In genomic region chr7:132049462-132050304, GRCh38 we compare ENCODE assay signal across 8 cellular contexts.
A peak's percentile ranks its signal among the peaks of the same experiment; 100 is the strongest.
DNase-seq lines count a peak whose midpoint lies in the region; ATAC-seq and TF ChIP-seq lines count a peak whose summit lies in the region.

No MANE protein-coding gene starts in this region.

- H4K91ac ChIP-seq in trophoblast cell (ENCODE audit: low read depth, low read length): no peak overlapping the region

- H3K36me3 Mint-ChIP-seq in effector memory CD8-positive, alpha-beta T cell (ENCODE audit: insufficient read depth): no peaks in the 10 kb centered on the region

- H4K8ac ChIP-seq in trophoblast cell (ENCODE audit: low read depth, low read length): no peak overlapping the region

- H3K79me2 ChIP-seq in trophoblast cell (ENCODE audit: control insufficient read depth, insufficient read depth, low read length, poor library complexity): no peaks in the 10 kb centered on the region

- H3K9ac ChIP-seq in trophoblast cell (ENCODE audit: low read length): no peak overlapping the region

- H2AFZ ChIP-seq in trophoblast cell (ENCODE audit: insufficient read depth, low read length, poor library complexity): no peak overlapping the region

- no peaks in the 10 kb centered on the region for H3K9me3 Mint-ChIP-seq in effector memory CD8-positive, alpha-beta T cell

- H2BK12ac ChIP-seq in trophoblast cell (ENCODE audit: low read length): no peak overlapping the region

- no CpG with 5 or more reads among the region's 9 CpGs for WGBS in trophoblast cell (ENCODE audit: extremely low coverage, insufficient coverage, insufficient read length)

- ATAC-seq in effector memory CD8-positive, alpha-beta T cell (replicated peaks): no peak
- ATAC-seq in GM18502 (IDR thresholded peaks at IDR 0.05; ENCODE audit: poor library complexity, unreplicated experiment): no peak

- H3K27me3 Mint-ChIP-seq in effector memory CD8-positive, alpha-beta T cell: peaks cover 11 to 42% of the 10 kb centered on the region in 2 donors

- H3K27me3 ChIP-seq in trophoblast cell (ENCODE audit: insufficient read depth, low read length): no peaks in the 10 kb centered on the region

- no peaks in the 10 kb centered on the region for H3K4me1 ChIP-seq in trophoblast cell (ENCODE audit: control insufficient read depth in 1 of 2, insufficient read depth in 2 of 2, low read length in 2 of 2)

- H3K4me1 Mint-ChIP-seq in effector memory CD8-positive, alpha-beta T cell (ENCODE audit: low read depth in 2 of 2): no peaks in the 10 kb centered on the region

- no peak overlapping the region for H2AK5ac ChIP-seq in trophoblast cell (ENCODE audit: low read length)

- H2BK120ac ChIP-seq in trophoblast cell (ENCODE audit: insufficient read depth, low read length, poor library complexity): no peak overlapping the region

- H3K9me3 ChIP-seq in trophoblast cell (ENCODE audit: insufficient read depth, low read depth, low read length): no peaks in the 10 kb centered on the region

- DNase-seq in activated CD4-positive, alpha-beta T cell treated with anti-CD3 and anti-CD28 coated beads for 48 hours: peak; percentile 43
- no peak for DNase-seq in activated CD4-positive, alpha-beta T cell treated with anti-CD3 and anti-CD28 coated beads for 4 hours
- peak; percentile 36 for DNase-seq in NCI-H69 (lab: John Stamatoyannopoulos, UW)
- DNase-seq in choroid plexus epithelial cell (ENCODE audit: low read depth): peak; percentile 56
- DNase-seq in trophoblast cell: peak; percentile 10 to 57
- DNase-seq in effector memory CD8-positive, alpha-beta T cell: no peak
- no peak for DNase-seq in GDM1 (lab: John Stamatoyannopoulos, UW)

- TF ChIP-seq CTCF in choroid plexus epithelial cell (conservative IDR thresholded peaks at IDR 0.05; ENCODE audit: low read depth, low read length): peak; percentile 78

- H3K4me3 ChIP-seq in choroid plexus epithelial cell (ENCODE audit: low read depth, low read length): no peak overlapping the region
- no peak overlapping the region for H3K4me3 ChIP-seq in trophoblast cell (ENCODE audit: low read depth, low read length)

- H3K36me3 ChIP-seq in trophoblast cell (ENCODE audit: control insufficient read depth in 1 of 2, insufficient read depth in 2 of 2, low read length in 2 of 2): no peaks in the 10 kb centered on the region

- H3K4me3 Mint-ChIP-seq in effector memory CD8-positive, alpha-beta T cell: no peak overlapping the region

- H4K12ac ChIP-seq in trophoblast cell (ENCODE audit: low read depth, low read length): no peak overlapping the region

- H3K27ac Mint-ChIP-seq in effector memory CD8-positive, alpha-beta T cell: no peak overlapping the region

- no peak overlapping the region for H3K23ac ChIP-seq in trophoblast cell (ENCODE audit: low read length)

- H3K18ac ChIP-seq in trophoblast cell (ENCODE audit: low read length): no peak overlapping the region

- no peaks in the 10 kb centered on the region for H3K79me1 ChIP-seq in trophoblast cell (ENCODE audit: low read length)

- H3K4ac ChIP-seq in trophoblast cell (ENCODE audit: low read depth, low read length): no peak overlapping the region

- no peak overlapping the region for H3K27ac ChIP-seq in trophoblast cell (ENCODE audit: low read depth, low read length)

- H3K14ac ChIP-seq in trophoblast cell (ENCODE audit: low read length): no peak overlapping the region

- H3K4me2 ChIP-seq in trophoblast cell (ENCODE audit: low read length): no peak overlapping the region

- H2BK5ac ChIP-seq in trophoblast cell (ENCODE audit: low read depth, low read length, poor library complexity): no peak overlapping the region

Comparison
In these comparisons a context has a peak if more than half of its experiments do, and no peak if none do; other contexts are left out.
1. DNase-seq: peak in activated CD4-positive, alpha-beta T cell treated with anti-CD3 and anti-CD28 coated beads for 48 hours (single experiment), NCI-H69 (single experiment), choroid plexus epithelial cell (single experiment) and trophoblast cell (2 of 2); none in activated CD4-positive, alpha-beta T cell treated with anti-CD3 and anti-CD28 coated beads for 4 hours (0 of 2), effector memory CD8-positive, alpha-beta T cell (0 of 3) and GDM1 (single experiment).